23 cellular contexts compared by ENCODE assay signal in the genomic region with DNA sequence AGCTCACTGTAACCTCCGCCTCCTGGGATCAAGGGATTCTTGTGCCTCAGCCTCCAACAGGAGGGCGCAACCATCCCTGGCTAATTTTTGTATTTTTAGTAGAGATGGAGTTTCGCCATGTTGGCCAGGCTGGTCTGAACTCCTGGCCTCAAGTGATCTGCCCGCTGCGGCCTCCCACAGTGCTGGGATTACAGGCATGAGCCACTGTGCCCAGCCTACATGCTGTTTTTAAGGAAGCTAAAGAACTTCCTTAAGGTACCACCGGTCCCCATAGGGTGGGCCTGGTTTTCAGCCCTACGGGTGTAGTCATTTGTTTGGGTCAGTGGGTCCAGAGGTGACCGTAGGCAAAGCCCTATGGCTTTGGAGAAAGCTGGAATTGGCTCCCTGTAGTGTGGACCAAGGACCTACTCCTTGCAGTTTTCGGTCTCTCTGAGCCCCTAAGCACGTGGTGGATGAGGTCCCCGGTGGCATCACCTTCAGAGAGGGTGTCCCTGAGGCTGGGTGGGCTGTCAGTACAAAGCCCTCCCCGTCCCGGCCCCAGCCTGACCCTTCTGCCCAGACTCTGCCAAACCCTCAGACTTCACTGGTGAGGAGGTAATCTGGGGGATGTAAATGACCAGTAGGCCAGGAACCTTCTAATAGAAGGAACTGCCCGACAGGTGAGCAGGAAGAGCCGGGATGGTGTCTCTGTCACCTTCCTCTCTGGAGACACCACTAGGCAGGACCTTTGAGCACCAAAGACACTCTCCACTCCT. TPM values are rescaled to one million over a fixed set of nuclear protein-coding genes. Genes with fewer than 3 reads are reported as not detected.
"Had no signal": no experiment of that assay in that cellular context is flagged by ENCODE, and none has a peak within 500 bp of the region (broad histone marks: within the 10 kb centered on the region; RNA-seq: fewer than 3 reads in every experiment).

No MANE protein-coding gene starts in this region.

- H3K27me3 Mint-ChIP-seq: activated CD4-positive, alpha-beta memory T cell treated with anti-CD3 and anti-CD28 coated beads, Interleukin-2, amount 10 ng/mL, durations not matched to agents 7 days and 5 days; activated CD4-positive, alpha-beta T cell treated with anti-CD3 and anti-CD28 coated beads, Interleukin-2, amount 10 ng/mL, durations not matched to agents 24 days and 14 days; stimulated activated naive CD8-positive, alpha-beta T cell treated with anti-CD3 and anti-CD28 coated beads, Interleukin-15, amount 100 ng/mL, for 72 hours had no signal

- DNase-seq: activated CD4-positive, alpha-beta memory T cell treated with anti-CD3 and anti-CD28 coated beads, Interleukin-2, amount 10 ng/mL, durations not matched to agents 7 days and 5 days; activated CD4-positive, alpha-beta T cell treated with anti-CD3 and anti-CD28 coated beads, Interleukin-2, amount 10 ng/mL, durations not matched to agents 24 days and 14 days; activated CD8-positive, alpha-beta memory T cell treated with anti-CD3 and anti-CD28 coated beads, Interleukin-2, amount 50 U/mL, for 48 hours; activated effector memory CD4-positive, alpha-beta T cell treated with anti-CD3 and anti-CD28 coated beads, Interleukin-2, amount 50 U/mL, for 16 hours; activated naive CD4-positive, alpha-beta T cell treated with anti-CD3 and anti-CD28 coated beads for 36 hours; dermis blood vessel endothelial cell; effector CD4-positive, alpha-beta T cell; foreskin keratinocyte; heart right ventricle; kidney glomerular epithelial cell; left ventricle myocardium inferior; right lobe of liver; stimulated activated CD4-positive, alpha-beta T cell treated with anti-CD3 and anti-CD28 coated beads, Interleukin-4, amount 100 ng/mL, for 1 hour; stimulated activated naive CD8-positive, alpha-beta T cell treated with anti-CD3 and anti-CD28 coated beads, Interleukin-15, amount 100 ng/mL, for 72 hours; substantia nigra; T-helper 1 cell; upper lobe of left lung; WERI-Rb-1 had no signal

- FAIRE-seq: colon, TTC549 had no signal

- H3K9me3 Mint-ChIP-seq: activated CD4-positive, alpha-beta memory T cell treated with anti-CD3 and anti-CD28 coated beads, Interleukin-2, amount 10 ng/mL, durations not matched to agents 7 days and 5 days; activated CD4-positive, alpha-beta T cell treated with anti-CD3 and anti-CD28 coated beads, Interleukin-2, amount 10 ng/mL, durations not matched to agents 24 days and 14 days; activated naive CD4-positive, alpha-beta T cell treated with anti-CD3 and anti-CD28 coated beads for 36 hours; nephron; stimulated activated naive CD8-positive, alpha-beta T cell treated with anti-CD3 and anti-CD28 coated beads, Interleukin-15, amount 100 ng/mL, for 72 hours had no signal

- H3K4me3 Mint-ChIP-seq: activated CD4-positive, alpha-beta memory T cell treated with anti-CD3 and anti-CD28 coated beads, Interleukin-2, amount 10 ng/mL, durations not matched to agents 7 days and 5 days; activated CD4-positive, alpha-beta T cell treated with anti-CD3 and anti-CD28 coated beads, Interleukin-2, amount 10 ng/mL, durations not matched to agents 24 days and 14 days; activated naive CD4-positive, alpha-beta T cell treated with anti-CD3 and anti-CD28 coated beads for 36 hours; nephron; stimulated activated naive CD8-positive, alpha-beta T cell treated with anti-CD3 and anti-CD28 coated beads, Interleukin-15, amount 100 ng/mL, for 72 hours had no signal

- ATAC-seq: activated CD4-positive, CD25-positive, alpha-beta regulatory T cell treated with anti-CD3 and anti-CD28 coated beads, Interleukin-2, amount 50 U/mL, for 24 hours; foreskin keratinocyte; heart right ventricle; right lobe of liver; stimulated activated naive CD8-positive, alpha-beta T cell treated with anti-CD3 and anti-CD28 coated beads, Interleukin-15, amount 100 ng/mL, for 72 hours had no signal

- H3K27ac Mint-ChIP-seq: activated CD4-positive, alpha-beta memory T cell treated with anti-CD3 and anti-CD28 coated beads, Interleukin-2, amount 10 ng/mL, durations not matched to agents 7 days and 5 days; activated CD4-positive, alpha-beta T cell treated with anti-CD3 and anti-CD28 coated beads, Interleukin-2, amount 10 ng/mL, durations not matched to agents 24 days and 14 days; activated naive CD4-positive, alpha-beta T cell treated with anti-CD3 and anti-CD28 coated beads for 36 hours; nephron had no signal

RNA-seq across cellular contexts. Expression of gene PLAC9, which starts 42.3 kb away (rescaled TPM):
- total RNA-seq: activated CD4-positive, alpha-beta memory T cell treated with anti-CD3 and anti-CD28 coated beads, Interleukin-2, amount 10 ng/mL, durations not matched to agents 7 days and 5 days; activated CD4-positive, alpha-beta T cell treated with anti-CD3 and anti-CD28 coated beads, Interleukin-2, amount 10 ng/mL, durations not matched to agents 24 days and 14 days; activated naive CD4-positive, alpha-beta T cell treated with anti-CD3 and anti-CD28 coated beads for 36 hours; foreskin keratinocyte; renal cortical epithelial cell had no signal
